ENCODE assay signal across 9 cellular contexts in genomic region chr10:93006435-93007039, GRCh38. TPM values are rescaled to one million over a fixed set of nuclear protein-coding genes. Genes with fewer than 3 reads are reported as not detected.
A peak's percentile ranks its signal among the peaks of the same experiment; 100 is the strongest.
DNase-seq lines count a peak whose midpoint lies in the region; ATAC-seq, FAIRE-seq and TF ChIP-seq lines count a peak whose summit lies in the region.
"Had no signal": no experiment of that assay in that cellular context is flagged by ENCODE, and none has a peak within 500 bp of the region (broad histone marks: within the 10 kb centered on the region; RNA-seq: fewer than 3 reads in every experiment).

No MANE protein-coding gene starts in this region.

- FAIRE-seq in A204.1 (lab: Jason Lieb, UNC): peak; percentile 97

- H3K9me3 Mint-ChIP-seq in CD8-positive, alpha-beta memory T cell: no peaks in the 10 kb centered on the region
- H3K9me3 Mint-ChIP-seq: central memory CD8-positive, alpha-beta T cell had no signal

- H3K27me3 ChIP-seq in esophagus squamous epithelium: no peaks in the 10 kb centered on the region
- H3K27me3 ChIP-seq in CD8-positive, alpha-beta memory T cell (ENCODE audit: insufficient read depth, low read length, poor library complexity, severe bottlenecking): no peaks in the 10 kb centered on the region

- H3K9me2 ChIP-seq in OCI-LY7 (ENCODE audit: insufficient read depth, low read length): no peaks in the 10 kb centered on the region

- no peaks in the 10 kb centered on the region for H4K20me1 ChIP-seq in OCI-LY7 (ENCODE audit: insufficient read depth, low read length)

- no peaks in the 10 kb centered on the region for H3K36me3 ChIP-seq in OCI-LY7 (ENCODE audit: insufficient read depth, low read length)
- no peaks in the 10 kb centered on the region for H3K36me3 ChIP-seq in esophagus squamous epithelium
- no peaks in the 10 kb centered on the region for H3K36me3 ChIP-seq in CD8-positive, alpha-beta memory T cell (ENCODE audit: insufficient read depth, low read length)

- BruUV-seq in OCI-LY7 (replicated peaks; lab: Mats Ljungman, UMichigan): no TSS peak

- no peaks in the 10 kb centered on the region for H3K4me1 Mint-ChIP-seq in CD8-positive, alpha-beta memory T cell
- H3K4me1 Mint-ChIP-seq: central memory CD8-positive, alpha-beta T cell had no signal

- H3K9me3 ChIP-seq in OCI-LY7 (ENCODE audit: low read length) (no peaks in the 10 kb centered on the region), esophagus squamous epithelium (no peaks in the 10 kb centered on the region)
- H3K9me3 ChIP-seq in CD8-positive, alpha-beta memory T cell (ENCODE audit: low read length): no peaks in the 10 kb centered on the region

- no peak overlapping the region for H3K27ac Mint-ChIP-seq in CD8-positive, alpha-beta memory T cell

- no peak for ATAC-seq in GM21367 (IDR thresholded peaks at IDR 0.05; ENCODE audit: unreplicated experiment)

- intact Hi-C loops in OCI-LY7 (cut with micrococcal nuclease; ENCODE audit: unreplicated experiment): no loop called here
- intact Hi-C loops in esophagus squamous epithelium (cut with DNase I): no loop called here

- POLR2A ChIA-PET in OCI-LY7 (lab: Charles Lee): interaction anchor here (0.6 to 1.1 kb wide), 3 partner anchors 10 to 39 kb away, joined by 3 read pairs; no protein-coding TSS in a partner anchor
- POLR2A ChIA-PET in CD8-positive, alpha-beta memory T cell (lab: Charles Lee): no interaction called here

- no peaks in the 10 kb centered on the region for H3K27me3 Mint-ChIP-seq in CD8-positive, alpha-beta memory T cell
- H3K27me3 Mint-ChIP-seq: central memory CD8-positive, alpha-beta T cell had no signal

- TF ChIP-seq CTCF in GM12875 (IDR thresholded peaks at IDR 0.05; ENCODE audit: borderline replicate concordance, insufficient read depth, low read depth, low read length) (peak; percentile 39; the same call in 1 of the 2 replicates), OCI-LY7 (conservative IDR thresholded peaks at IDR 0.05; ENCODE audit: low read length) (peak; percentile 86), esophagus squamous epithelium (IDR thresholded peaks at IDR 0.05) (peak in 5 of 6 experiments; percentile 15 to 49 (median 31))

- no peak overlapping the region for H3K4me3 Mint-ChIP-seq in CD8-positive, alpha-beta memory T cell
- H3K4me3 Mint-ChIP-seq: central memory CD8-positive, alpha-beta T cell had no signal

- H3K4me2 ChIP-seq in OCI-LY7 (ENCODE audit: low read length): no peak overlapping the region

- no peak overlapping the region for H3K27ac ChIP-seq in OCI-LY7 (ENCODE audit: low read depth, low read length, poor library complexity, severe bottlenecking)
- no peak overlapping the region for H3K27ac ChIP-seq in esophagus squamous epithelium
- no peak overlapping the region for H3K27ac ChIP-seq in CD8-positive, alpha-beta memory T cell (ENCODE audit: low read depth, low read length)

- H3K4me3 ChIP-seq in GM12875 (ENCODE audit: low read depth, low read length) (no peak overlapping the region), OCI-LY7 (ENCODE audit: low read depth, low read length, poor library complexity, severe bottlenecking) (no peak overlapping the region), esophagus squamous epithelium (no peak overlapping the region)
- no peak overlapping the region for H3K4me3 ChIP-seq in CD8-positive, alpha-beta memory T cell (ENCODE audit: low read length)

- no peak overlapping the region for H2AFZ ChIP-seq in OCI-LY7 (ENCODE audit: low read length)

- H3K79me2 ChIP-seq in OCI-LY7 (ENCODE audit: insufficient read depth, low read depth, low read length): no peaks in the 10 kb centered on the region

- no peak for TF ChIP-seq POLR2A in esophagus squamous epithelium (IDR thresholded peaks at IDR 0.05)

- DNase-seq in OCI-LY7 (ENCODE audit: low spot score) (peak; percentile 24), esophagus squamous epithelium (lab: John Stamatoyannopoulos, UW) (no peak), pulmonary artery endothelial cell (ENCODE audit: low read depth, low spot score) (peak; percentile 7), islet precursor cell (no peak)
- DNase-seq in CD8-positive, alpha-beta memory T cell: no peak

- H3K4me1 ChIP-seq in OCI-LY7 (ENCODE audit: insufficient read depth, low read length, poor library complexity, severe bottlenecking) (no peaks in the 10 kb centered on the region), esophagus squamous epithelium (no peaks in the 10 kb centered on the region)
- H3K4me1 ChIP-seq in CD8-positive, alpha-beta memory T cell (ENCODE audit: insufficient read depth, low read length): no peaks in the 10 kb centered on the region

- peaks cover 0 to 5% (median 4%) of the 10 kb centered on the region in 3 donors for H3K36me3 Mint-ChIP-seq in CD8-positive, alpha-beta memory T cell

- CTCF ChIA-PET in OCI-LY7 (lab: Charles Lee; ENCODE audit: unreplicated experiment): no interaction called here
- CTCF ChIA-PET in CD8-positive, alpha-beta memory T cell (lab: Charles Lee): no interaction called here

- 1 to 13% methylated on average over 3 of the region's 3 CpGs for WGBS in esophagus squamous epithelium, 2 donors

RNA-seq across cellular contexts. Expression of gene CYP26C1, which starts 54.1 kb away (rescaled TPM):
- 0.15 and 0.19 TPM in 2 replicates for total RNA-seq in OCI-LY7 (2014; rRNA removed; shearing (Covaris generic))
- total RNA-seq in OCI-LY7 (2022): 0.09 and 0.15 TPM in 2 replicates
- under 1 TPM in 2 of 4 donors, not detected in 2; 0.19 to 0.34 TPM for total RNA-seq in esophagus squamous epithelium
- total RNA-seq in pulmonary artery endothelial cell: 0.33 and 0.56 TPM in 2 replicates
- total RNA-seq in CD8-positive, alpha-beta memory T cell: not detected
- polyA plus RNA-seq in CD8-positive, alpha-beta memory T cell: not detected

Comparison
In these comparisons a context has a peak if more than half of its experiments do, and no peak if none do; other contexts are left out.
1. CTCF ChIP-seq: peak in every context shown above with its lines; median percentile 86 in OCI-LY7; 39 in GM12875; 31 in esophagus squamous epithelium.
2. DNase-seq: peak in OCI-LY7 (single experiment) and pulmonary artery endothelial cell (single experiment); none in esophagus squamous epithelium (single experiment), islet precursor cell (single experiment) and CD8-positive, alpha-beta memory T cell (0 of 5).